Comparison of ENCODE assay signal across 31 cellular contexts in the genomic region with DNA sequence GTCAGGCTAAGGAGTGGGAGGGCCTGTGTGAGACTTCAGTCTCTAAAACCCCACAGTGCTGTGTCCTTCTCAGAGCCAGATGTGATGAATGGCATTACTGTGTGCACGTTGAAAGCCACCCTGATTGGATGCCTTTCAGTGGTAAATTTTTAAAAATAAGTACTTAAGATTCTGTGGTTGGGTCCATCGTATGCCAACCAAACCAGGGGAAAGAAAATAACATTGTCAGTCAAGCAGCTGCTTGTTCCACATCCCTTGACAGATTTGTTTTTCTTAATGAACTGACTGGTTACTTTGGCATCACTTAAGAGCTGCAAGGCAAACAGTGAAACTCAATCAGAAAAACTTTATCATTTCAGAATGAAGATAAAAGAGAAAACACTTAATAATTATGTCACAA.
"Had no signal": no experiment of that assay in that cellular context is flagged by ENCODE, and none has a peak within 500 bp of the region (broad histone marks: within the 10 kb centered on the region; RNA-seq: fewer than 3 reads in every experiment).

No MANE protein-coding gene starts in this region.

- H3K27me3 Mint-ChIP-seq: activated CD4-positive, alpha-beta memory T cell treated with anti-CD3 and anti-CD28 coated beads, Interleukin-2, amount 10 ng/mL, durations not matched to agents 7 days and 5 days; activated CD4-positive, alpha-beta T cell treated with anti-CD3 and anti-CD28 coated beads, Interleukin-2, amount 10 ng/mL, durations not matched to agents 24 days and 14 days; activated naive CD4-positive, alpha-beta T cell treated with anti-CD3 and anti-CD28 coated beads, Interleukin-2, amount 10 ng/mL, durations not matched to agents 7 days and 5 days; activated naive CD8-positive, alpha-beta T cell treated with anti-CD3 and anti-CD28 coated beads, Interleukin-2, amount 10 ng/mL, durations not matched to agents 7 days and 5 days; dendritic cell treated with granulocyte-macrophage colony-stimulating factor and Interleukin-4, amounts not matched to agents 40 ng/mL and 50 ng/mL, for 4 days; T-helper 17 cell had no signal

- H3K4me3 Mint-ChIP-seq: activated CD4-positive, alpha-beta memory T cell treated with anti-CD3 and anti-CD28 coated beads, Interleukin-2, amount 10 ng/mL, durations not matched to agents 7 days and 5 days; activated CD4-positive, alpha-beta T cell treated with anti-CD3 and anti-CD28 coated beads for 36 hours; activated CD4-positive, alpha-beta T cell treated with anti-CD3 and anti-CD28 coated beads, Interleukin-2, amount 10 ng/mL, durations not matched to agents 24 days and 14 days; activated naive CD4-positive, alpha-beta T cell treated with anti-CD3 and anti-CD28 coated beads, Interleukin-2, amount 10 ng/mL, durations not matched to agents 7 days and 5 days; activated naive CD8-positive, alpha-beta T cell treated with anti-CD3 and anti-CD28 coated beads, Interleukin-2, amount 10 ng/mL, durations not matched to agents 7 days and 5 days; activated T-cell treated with anti-CD3 and anti-CD28 coated beads, Interleukin-2, amount 50 U/mL, for 24 hours; activated T-cell treated with anti-CD3 and anti-CD28 coated beads, Interleukin-2, amount 50 U/mL, for 72 hours; dendritic cell treated with granulocyte-macrophage colony-stimulating factor and Interleukin-4, amounts not matched to agents 40 ng/mL and 50 ng/mL, for 4 days; endodermal cell; T-helper 17 cell; T-helper 2 cell treated with Interferon-gamma antibody and Interleukin-4, amounts not matched to agents 5 μg/mL and 100 μg/mL, for 36 hours had no signal

- ATAC-seq: activated CD4-positive, alpha-beta T cell treated with anti-CD3 and anti-CD28 coated beads for 36 hours; activated naive CD4-positive, alpha-beta T cell treated with anti-CD3 and anti-CD28 coated beads, Interleukin-2, amount 50 U/mL, for 72 hours; activated T-cell treated with anti-CD3 and anti-CD28 coated beads, Interleukin-2, amount 50 U/mL, for 72 hours; foreskin keratinocyte; gastrocnemius medialis; T-helper 17 cell had no signal

- H3K27me3 ChIP-seq: ascending aorta, brain microvascular endothelial cell, esophagus muscularis mucosa, foreskin keratinocyte had no signal

- H3K9me3 Mint-ChIP-seq: activated CD4-positive, alpha-beta T cell treated with anti-CD3 and anti-CD28 coated beads, Interleukin-2, amount 10 ng/mL, durations not matched to agents 24 days and 14 days; activated naive CD4-positive, alpha-beta T cell treated with anti-CD3 and anti-CD28 coated beads, Interleukin-2, amount 10 ng/mL, durations not matched to agents 7 days and 5 days; activated naive CD4-positive, alpha-beta T cell treated with anti-CD3 and anti-CD28 coated beads, Interleukin-2, amount 50 U/mL, for 72 hours; activated naive CD8-positive, alpha-beta T cell treated with anti-CD3 and anti-CD28 coated beads, Interleukin-2, amount 10 ng/mL, durations not matched to agents 7 days and 5 days; activated T-cell treated with anti-CD3 and anti-CD28 coated beads, Interleukin-2, amount 50 U/mL, for 24 hours; dendritic cell treated with granulocyte-macrophage colony-stimulating factor and Interleukin-4, amounts not matched to agents 40 ng/mL and 50 ng/mL, for 4 days; endodermal cell; T-helper 2 cell treated with Interferon-gamma antibody and Interleukin-4, amounts not matched to agents 5 μg/mL and 100 μg/mL, for 36 hours had no signal

- H3K27ac Mint-ChIP-seq: activated CD4-positive, alpha-beta memory T cell treated with anti-CD3 and anti-CD28 coated beads, Interleukin-2, amount 10 ng/mL, durations not matched to agents 7 days and 5 days; activated CD4-positive, alpha-beta T cell treated with anti-CD3 and anti-CD28 coated beads for 36 hours; activated CD4-positive, alpha-beta T cell treated with anti-CD3 and anti-CD28 coated beads, Interleukin-2, amount 10 ng/mL, durations not matched to agents 24 days and 14 days; activated naive CD4-positive, alpha-beta T cell treated with anti-CD3 and anti-CD28 coated beads, Interleukin-2, amount 10 ng/mL, durations not matched to agents 7 days and 5 days; activated naive CD4-positive, alpha-beta T cell treated with anti-CD3 and anti-CD28 coated beads, Interleukin-2, amount 50 U/mL, for 72 hours; activated naive CD8-positive, alpha-beta T cell treated with anti-CD3 and anti-CD28 coated beads, Interleukin-2, amount 10 ng/mL, durations not matched to agents 7 days and 5 days; activated T-cell treated with anti-CD3 and anti-CD28 coated beads, Interleukin-2, amount 50 U/mL, for 24 hours; activated T-cell treated with anti-CD3 and anti-CD28 coated beads, Interleukin-2, amount 50 U/mL, for 72 hours; dendritic cell treated with granulocyte-macrophage colony-stimulating factor and Interleukin-4, amounts not matched to agents 40 ng/mL and 50 ng/mL, for 4 days; endodermal cell; T-helper 17 cell; T-helper 2 cell treated with Interferon-gamma antibody and Interleukin-4, amounts not matched to agents 5 μg/mL and 100 μg/mL, for 36 hours had no signal

- H3K4me3 ChIP-seq: ascending aorta, dorsolateral prefrontal cortex, esophagus muscularis mucosa, gastrocnemius medialis had no signal

- DNase-seq: activated CD4-positive, alpha-beta memory T cell treated with anti-CD3 and anti-CD28 coated beads, Interleukin-2, amount 10 ng/mL, durations not matched to agents 7 days and 5 days; activated CD4-positive, alpha-beta T cell treated with anti-CD3 and anti-CD28 coated beads for 36 hours; activated CD4-positive, alpha-beta T cell treated with anti-CD3 and anti-CD28 coated beads, Interleukin-2, amount 10 ng/mL, durations not matched to agents 24 days and 14 days; activated CD4-positive, alpha-beta T cell treated with anti-CD3 and anti-CD28 coated beads, Interleukin-2, amount 50 U/mL, for 4 hours; activated CD4-positive, CD25-positive, alpha-beta regulatory T cell; activated CD4-positive, CD25-positive, alpha-beta regulatory T cell treated with anti-CD3 and anti-CD28 coated beads, Interleukin-2, amount 50 U/mL, for 72 hours; activated CD8-positive, alpha-beta memory T cell treated with anti-CD3 and anti-CD28 coated beads, Interleukin-2, amount 50 U/mL, for 48 hours; activated gamma-delta T cell; activated naive CD4-positive, alpha-beta T cell; activated naive CD4-positive, alpha-beta T cell treated with anti-CD3 and anti-CD28 coated beads, Interleukin-2, amount 10 ng/mL, durations not matched to agents 7 days and 5 days; activated naive CD8-positive, alpha-beta T cell treated with anti-CD3 and anti-CD28 coated beads, Interleukin-2, amount 10 ng/mL, durations not matched to agents 7 days and 5 days; activated T-cell treated with anti-CD3 and anti-CD28 coated beads for 4 hours; activated T-cell treated with anti-CD3 and anti-CD28 coated beads, Interleukin-2, amount 50 U/mL, for 24 hours; activated T-cell treated with anti-CD3 and anti-CD28 coated beads, Interleukin-2, amount 50 U/mL, for 72 hours; brain microvascular endothelial cell; caudate nucleus; dorsolateral prefrontal cortex; effector memory CD4-positive, alpha-beta T cell; endodermal cell; erythroblast; foreskin keratinocyte; gastrocnemius medialis; glutamatergic neuron; T-helper 1 cell; T-helper 17 cell; T1000 had no signal

- H3K36me3 Mint-ChIP-seq: activated naive CD4-positive, alpha-beta T cell treated with anti-CD3 and anti-CD28 coated beads, Interleukin-2, amount 10 ng/mL, durations not matched to agents 7 days and 5 days; activated naive CD4-positive, alpha-beta T cell treated with anti-CD3 and anti-CD28 coated beads, Interleukin-2, amount 50 U/mL, for 72 hours; activated naive CD8-positive, alpha-beta T cell treated with anti-CD3 and anti-CD28 coated beads, Interleukin-2, amount 10 ng/mL, durations not matched to agents 7 days and 5 days had no signal

- H3K36me3 ChIP-seq: ascending aorta, brain microvascular endothelial cell, esophagus muscularis mucosa, gastrocnemius medialis had no signal

- H3K4me1 Mint-ChIP-seq: activated CD4-positive, alpha-beta memory T cell treated with anti-CD3 and anti-CD28 coated beads, Interleukin-2, amount 10 ng/mL, durations not matched to agents 7 days and 5 days; activated CD4-positive, alpha-beta T cell treated with anti-CD3 and anti-CD28 coated beads for 36 hours; activated CD4-positive, alpha-beta T cell treated with anti-CD3 and anti-CD28 coated beads, Interleukin-2, amount 10 ng/mL, durations not matched to agents 24 days and 14 days; activated naive CD4-positive, alpha-beta T cell treated with anti-CD3 and anti-CD28 coated beads, Interleukin-2, amount 10 ng/mL, durations not matched to agents 7 days and 5 days; activated naive CD8-positive, alpha-beta T cell treated with anti-CD3 and anti-CD28 coated beads, Interleukin-2, amount 10 ng/mL, durations not matched to agents 7 days and 5 days; endodermal cell; T-helper 17 cell had no signal

- H3K27ac ChIP-seq: ascending aorta, brain microvascular endothelial cell, dorsolateral prefrontal cortex, esophagus muscularis mucosa, foreskin keratinocyte, gastrocnemius medialis had no signal

- H3K9me3 ChIP-seq: ascending aorta, esophagus muscularis mucosa, gastrocnemius medialis had no signal

- H3K4me1 ChIP-seq: ascending aorta, foreskin keratinocyte had no signal
